In the genomic region with DNA sequence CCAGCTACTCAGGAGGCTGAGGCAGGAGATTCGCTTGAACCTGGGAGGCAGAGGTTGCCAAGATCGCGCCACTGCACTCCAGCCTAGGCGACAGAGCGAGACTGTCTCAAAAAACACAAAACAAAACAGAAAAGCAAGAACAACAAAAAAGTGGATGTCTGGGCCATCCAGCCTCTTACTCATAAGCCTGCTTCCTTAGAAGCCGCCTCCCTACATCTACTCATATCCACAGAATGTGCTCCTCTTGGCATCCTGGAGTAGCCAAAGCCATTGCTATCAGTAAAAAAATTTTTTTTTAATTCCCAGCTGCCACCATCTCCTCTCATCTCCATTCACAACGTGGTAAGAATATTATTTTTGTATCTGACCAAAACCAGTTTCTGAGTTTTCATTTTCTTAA, we compare ENCODE assay signal across 12 cellular contexts.
"Had no signal": no experiment of that assay in that cellular context is flagged by ENCODE, and none has a peak within 500 bp of the region (broad histone marks: within the 10 kb centered on the region; RNA-seq: fewer than 3 reads in every experiment).

No MANE protein-coding gene starts in this region.

- H3K27me3 ChIP-seq: neural progenitor cell, tibial artery had no signal

- H3K27ac ChIP-seq: neural progenitor cell, parathyroid adenoma, SK-N-MC, tibial artery had no signal

- H3K27me3 Mint-ChIP-seq: activated CD4-positive, alpha-beta T cell treated with anti-CD3 and anti-CD28 coated beads, Interleukin-2, amount 10 ng/mL, durations not matched to agents 7 days and 5 days; activated naive CD8-positive, alpha-beta T cell treated with anti-CD3 and anti-CD28 coated beads for 36 hours had no signal

- H3K27ac Mint-ChIP-seq: activated CD4-positive, alpha-beta T cell treated with anti-CD3 and anti-CD28 coated beads, Interleukin-2, amount 10 ng/mL, durations not matched to agents 7 days and 5 days; activated naive CD8-positive, alpha-beta T cell treated with anti-CD3 and anti-CD28 coated beads for 36 hours; neural progenitor cell had no signal

- H3K4me3 ChIP-seq: neural progenitor cell, SK-N-MC, tibial artery had no signal

- H3K4me3 Mint-ChIP-seq: activated CD4-positive, alpha-beta T cell treated with anti-CD3 and anti-CD28 coated beads, Interleukin-2, amount 10 ng/mL, durations not matched to agents 7 days and 5 days; activated naive CD8-positive, alpha-beta T cell treated with anti-CD3 and anti-CD28 coated beads for 36 hours; neural progenitor cell had no signal

- DNase-seq: activated CD4-positive, alpha-beta T cell treated with anti-CD3 and anti-CD28 coated beads, Interleukin-2, amount 10 ng/mL, durations not matched to agents 7 days and 5 days; activated CD4-positive, CD25-positive, alpha-beta regulatory T cell; activated naive CD8-positive, alpha-beta T cell treated with anti-CD3 and anti-CD28 coated beads for 36 hours; activated T-cell treated with anti-CD3 and anti-CD28 coated beads for 4 hours; anterior cingulate cortex; retina had no signal

- H3K9me3 ChIP-seq: tibial artery had no signal

- FAIRE-seq: bronchial epithelial cell, endometrium had no signal

- H3K4me1 ChIP-seq: neural progenitor cell, tibial artery had no signal

- H3K4me1 Mint-ChIP-seq: neural progenitor cell had no signal

- H3K36me3 ChIP-seq: neural progenitor cell had no signal

- H3K9me3 Mint-ChIP-seq: activated CD4-positive, alpha-beta T cell treated with anti-CD3 and anti-CD28 coated beads, Interleukin-2, amount 10 ng/mL, durations not matched to agents 7 days and 5 days; activated naive CD8-positive, alpha-beta T cell treated with anti-CD3 and anti-CD28 coated beads for 36 hours; neural progenitor cell had no signal
